Comparison of ENCODE assay signal across 2 cellular contexts in genomic region chr9:123392802-123393201, GRCh38.
TF ChIP-seq lines count a peak whose summit lies in the region.

No MANE protein-coding gene starts in this region.

TF ChIP-seq in SK-N-SH treated with all-trans-retinoic acid at 6 μM for 48 hours, 23 proteins besides CTCF, POLR2A, EP300 and RAD21:
- TF ChIP-seq, protein P1, sequence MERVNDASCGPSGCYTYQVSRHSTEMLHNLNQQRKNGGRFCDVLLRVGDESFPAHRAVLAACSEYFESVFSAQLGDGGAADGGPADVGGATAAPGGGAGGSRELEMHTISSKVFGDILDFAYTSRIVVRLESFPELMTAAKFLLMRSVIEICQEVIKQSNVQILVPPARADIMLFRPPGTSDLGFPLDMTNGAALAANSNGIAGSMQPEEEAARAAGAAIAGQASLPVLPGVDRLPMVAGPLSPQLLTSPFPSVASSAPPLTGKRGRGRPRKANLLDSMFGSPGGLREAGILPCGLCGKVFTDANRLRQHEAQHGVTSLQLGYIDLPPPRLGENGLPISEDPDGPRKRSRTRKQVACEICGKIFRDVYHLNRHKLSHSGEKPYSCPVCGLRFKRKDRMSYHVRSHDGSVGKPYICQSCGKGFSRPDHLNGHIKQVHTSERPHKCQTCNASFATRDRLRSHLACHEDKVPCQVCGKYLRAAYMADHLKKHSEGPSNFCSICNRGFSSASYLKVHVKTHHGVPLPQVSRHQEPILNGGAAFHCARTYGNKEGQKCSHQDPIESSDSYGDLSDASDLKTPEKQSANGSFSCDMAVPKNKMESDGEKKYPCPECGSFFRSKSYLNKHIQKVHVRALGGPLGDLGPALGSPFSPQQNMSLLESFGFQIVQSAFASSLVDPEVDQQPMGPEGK (CRISPR knock-in tag; IDR thresholded peaks at IDR 0.05; ENCODE audit: borderline replicate concordance): no peak
- peak; percentile 94 for TF ChIP-seq ZNF8 (CRISPR knock-in tag; IDR thresholded peaks at IDR 0.05)
TF ChIP-seq in SK-N-SH treated with all-trans-retinoic acid at 6 μM for 48 hours: peak in this region for 1.

TF ChIP-seq in SK-N-SH, 30 proteins besides CTCF, POLR2A, EP300 and RAD21 (continued from another document):
- TF ChIP-seq, protein P2, sequence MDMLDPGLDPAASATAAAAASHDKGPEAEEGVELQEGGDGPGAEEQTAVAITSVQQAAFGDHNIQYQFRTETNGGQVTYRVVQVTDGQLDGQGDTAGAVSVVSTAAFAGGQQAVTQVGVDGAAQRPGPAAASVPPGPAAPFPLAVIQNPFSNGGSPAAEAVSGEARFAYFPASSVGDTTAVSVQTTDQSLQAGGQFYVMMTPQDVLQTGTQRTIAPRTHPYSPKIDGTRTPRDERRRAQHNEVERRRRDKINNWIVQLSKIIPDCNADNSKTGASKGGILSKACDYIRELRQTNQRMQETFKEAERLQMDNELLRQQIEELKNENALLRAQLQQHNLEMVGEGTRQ (IDR thresholded peaks at IDR 0.05; ENCODE audit: borderline replicate concordance, low read depth, low read length): no peak
- TF ChIP-seq MXI1 (IDR thresholded peaks at IDR 0.05; ENCODE audit: low read depth, low read length) (no peak), TEAD4 (IDR thresholded peaks at IDR 0.05; ENCODE audit: borderline replicate concordance, insufficient read depth) (no peak), REST (IDR thresholded peaks at IDR 0.05; ENCODE audit: low read depth, low read length) (no peak)
TF ChIP-seq in SK-N-SH: peak in this region for 0.
